In genomic region chr9:36400332-36401178, GRCh38 we compare ENCODE assay signal across 1 cellular context.
TF ChIP-seq lines count a peak whose summit lies in the region.

No MANE protein-coding gene starts in this region.

TF ChIP-seq in K562, 482 proteins besides CTCF, POLR2A, EP300 and RAD21 (continued from another document and continues in another):
- TF ChIP-seq HOMEZ (CRISPR knock-in tag; IDR thresholded peaks at IDR 0.05), result no peak
- TF ChIP-seq PHF21A (IDR thresholded peaks at IDR 0.05; ENCODE audit: borderline replicate concordance, low read depth), result no peak
- TF ChIP-seq, protein P1, sequence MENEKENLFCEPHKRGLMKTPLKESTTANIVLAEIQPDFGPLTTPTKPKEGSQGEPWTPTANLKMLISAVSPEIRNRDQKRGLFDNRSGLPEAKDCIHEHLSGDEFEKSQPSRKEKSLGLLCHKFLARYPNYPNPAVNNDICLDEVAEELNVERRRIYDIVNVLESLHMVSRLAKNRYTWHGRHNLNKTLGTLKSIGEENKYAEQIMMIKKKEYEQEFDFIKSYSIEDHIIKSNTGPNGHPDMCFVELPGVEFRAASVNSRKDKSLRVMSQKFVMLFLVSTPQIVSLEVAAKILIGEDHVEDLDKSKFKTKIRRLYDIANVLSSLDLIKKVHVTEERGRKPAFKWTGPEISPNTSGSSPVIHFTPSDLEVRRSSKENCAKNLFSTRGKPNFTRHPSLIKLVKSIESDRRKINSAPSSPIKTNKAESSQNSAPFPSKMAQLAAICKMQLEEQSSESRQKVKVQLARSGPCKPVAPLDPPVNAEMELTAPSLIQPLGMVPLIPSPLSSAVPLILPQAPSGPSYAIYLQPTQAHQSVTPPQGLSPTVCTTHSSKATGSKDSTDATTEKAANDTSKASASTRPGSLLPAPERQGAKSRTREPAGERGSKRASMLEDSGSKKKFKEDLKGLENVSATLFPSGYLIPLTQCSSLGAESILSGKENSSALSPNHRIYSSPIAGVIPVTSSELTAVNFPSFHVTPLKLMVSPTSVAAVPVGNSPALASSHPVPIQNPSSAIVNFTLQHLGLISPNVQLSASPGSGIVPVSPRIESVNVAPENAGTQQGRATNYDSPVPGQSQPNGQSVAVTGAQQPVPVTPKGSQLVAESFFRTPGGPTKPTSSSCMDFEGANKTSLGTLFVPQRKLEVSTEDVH (IDR thresholded peaks at IDR 0.05; ENCODE audit: low read depth, partially characterized antibody), result peak; percentile 52
- no peak for TF ChIP-seq SMAD1 (IDR thresholded peaks at IDR 0.05; ENCODE audit: low read depth, low read length, partially characterized antibody)
- no peak for TF ChIP-seq MXD1 (CRISPR knock-in tag; IDR thresholded peaks at IDR 0.05; ENCODE audit: borderline replicate concordance, poor library complexity, severe bottlenecking)
- no peak for TF ChIP-seq NCOA4 (IDR thresholded peaks at IDR 0.05; ENCODE audit: partially characterized antibody)
- TF ChIP-seq, protein P2, sequence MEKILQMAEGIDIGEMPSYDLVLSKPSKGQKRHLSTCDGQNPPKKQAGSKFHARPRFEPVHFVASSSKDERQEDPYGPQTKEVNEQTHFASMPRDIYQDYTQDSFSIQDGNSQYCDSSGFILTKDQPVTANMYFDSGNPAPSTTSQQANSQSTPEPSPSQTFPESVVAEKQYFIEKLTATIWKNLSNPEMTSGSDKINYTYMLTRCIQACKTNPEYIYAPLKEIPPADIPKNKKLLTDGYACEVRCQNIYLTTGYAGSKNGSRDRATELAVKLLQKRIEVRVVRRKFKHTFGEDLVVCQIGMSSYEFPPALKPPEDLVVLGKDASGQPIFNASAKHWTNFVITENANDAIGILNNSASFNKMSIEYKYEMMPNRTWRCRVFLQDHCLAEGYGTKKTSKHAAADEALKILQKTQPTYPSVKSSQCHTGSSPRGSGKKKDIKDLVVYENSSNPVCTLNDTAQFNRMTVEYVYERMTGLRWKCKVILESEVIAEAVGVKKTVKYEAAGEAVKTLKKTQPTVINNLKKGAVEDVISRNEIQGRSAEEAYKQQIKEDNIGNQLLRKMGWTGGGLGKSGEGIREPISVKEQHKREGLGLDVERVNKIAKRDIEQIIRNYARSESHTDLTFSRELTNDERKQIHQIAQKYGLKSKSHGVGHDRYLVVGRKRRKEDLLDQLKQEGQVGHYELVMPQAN (IDR thresholded peaks at IDR 0.05; ENCODE audit: borderline replicate concordance), result peak; percentile 68; the same call in 1 of the 2 replicates
- no peak for TF ChIP-seq ZNF133 (CRISPR knock-in tag; IDR thresholded peaks at IDR 0.05)
- TF ChIP-seq BRD9 (IDR thresholded peaks at IDR 0.05; ENCODE audit: low read depth, partially characterized antibody), result no peak
- TF ChIP-seq FIP1L1 (IDR thresholded peaks at IDR 0.05; ENCODE audit: low read depth, low read length, poor library complexity, severe bottlenecking), result peak; percentile 67
- TF ChIP-seq ELF2 (CRISPR knock-in tag; IDR thresholded peaks at IDR 0.05), result no peak
- TF ChIP-seq, protein P3, sequence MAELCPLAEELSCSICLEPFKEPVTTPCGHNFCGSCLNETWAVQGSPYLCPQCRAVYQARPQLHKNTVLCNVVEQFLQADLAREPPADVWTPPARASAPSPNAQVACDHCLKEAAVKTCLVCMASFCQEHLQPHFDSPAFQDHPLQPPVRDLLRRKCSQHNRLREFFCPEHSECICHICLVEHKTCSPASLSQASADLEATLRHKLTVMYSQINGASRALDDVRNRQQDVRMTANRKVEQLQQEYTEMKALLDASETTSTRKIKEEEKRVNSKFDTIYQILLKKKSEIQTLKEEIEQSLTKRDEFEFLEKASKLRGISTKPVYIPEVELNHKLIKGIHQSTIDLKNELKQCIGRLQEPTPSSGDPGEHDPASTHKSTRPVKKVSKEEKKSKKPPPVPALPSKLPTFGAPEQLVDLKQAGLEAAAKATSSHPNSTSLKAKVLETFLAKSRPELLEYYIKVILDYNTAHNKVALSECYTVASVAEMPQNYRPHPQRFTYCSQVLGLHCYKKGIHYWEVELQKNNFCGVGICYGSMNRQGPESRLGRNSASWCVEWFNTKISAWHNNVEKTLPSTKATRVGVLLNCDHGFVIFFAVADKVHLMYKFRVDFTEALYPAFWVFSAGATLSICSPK (IDR thresholded peaks at IDR 0.05; ENCODE audit: borderline replicate concordance), result no peak
- TF ChIP-seq CUX1 (CRISPR knock-in tag; IDR thresholded peaks at IDR 0.05), result no peak
- TF ChIP-seq CHD4 (IDR thresholded peaks at IDR 0.05; ENCODE audit: insufficient read depth, insufficient replicate concordance, low read depth, low read length, poor library complexity, severe bottlenecking), result no peak
- no peak for TF ChIP-seq HDAC8 (tag; IDR thresholded peaks at IDR 0.05)
- no peak for TF ChIP-seq JUNB (CRISPR knock-in tag; conservative IDR thresholded peaks at IDR 0.05)
- TF ChIP-seq MCM2 (IDR thresholded peaks at IDR 0.05; ENCODE audit: low read depth), result no peak
- TF ChIP-seq ZHX1 (conservative IDR thresholded peaks at IDR 0.05; ENCODE audit: low read length), result no peak
- TF ChIP-seq HCFC1 (IDR thresholded peaks at IDR 0.05; ENCODE audit: low read depth, low read length), result peak; percentile 61
- TF ChIP-seq MYBL2 (IDR thresholded peaks at IDR 0.05; ENCODE audit: low read depth), result no peak
- TF ChIP-seq MYBL2 (CRISPR knock-in tag; IDR thresholded peaks at IDR 0.05; ENCODE audit: borderline replicate concordance), result no peak
- no peak for TF ChIP-seq ZBTB40 (IDR thresholded peaks at IDR 0.05)
- no peak for TF ChIP-seq ZBTB40 (CRISPR knock-in tag; IDR thresholded peaks at IDR 0.05)
- peak; percentile 91 for TF ChIP-seq ZFX (CRISPR knock-in tag; IDR thresholded peaks at IDR 0.05)
- TF ChIP-seq NFIX (CRISPR knock-in tag; IDR thresholded peaks at IDR 0.05; ENCODE audit: low read depth), result no peak
- TF ChIP-seq CC2D1A (IDR thresholded peaks at IDR 0.05), result no peak
- no peak for TF ChIP-seq RHOXF2B (CRISPR knock-in tag; conservative IDR thresholded peaks at IDR 0.05)
- no peak for TF ChIP-seq HDAC6 (IDR thresholded peaks at IDR 0.05; ENCODE audit: low read depth, low read length)
- TF ChIP-seq TARDBP (IDR thresholded peaks at IDR 0.05), result no peak
